Comparison of ENCODE assay signal across 10 cellular contexts in the genomic region with DNA sequence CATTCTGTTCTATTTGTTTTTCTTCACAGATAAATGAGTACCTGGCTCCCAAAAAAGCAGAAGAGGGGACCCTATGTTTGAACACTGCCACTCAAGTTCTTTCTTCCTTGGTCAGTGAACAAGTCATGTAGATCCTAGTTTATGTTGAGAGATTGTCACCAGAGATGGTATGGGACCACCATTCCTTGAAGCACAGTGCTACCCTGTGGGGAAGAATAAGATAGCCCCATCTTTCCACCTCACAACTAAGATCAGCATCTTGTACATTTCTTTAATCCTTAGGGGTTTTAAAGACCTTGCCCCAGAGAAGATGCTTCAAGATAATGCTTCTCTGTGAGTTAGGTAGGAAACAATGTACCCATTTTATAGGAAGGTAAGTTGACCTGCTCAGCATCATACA.
DNase-seq lines count a peak whose midpoint lies in the region; ATAC-seq and TF ChIP-seq lines count a peak whose summit lies in the region.
"Had no signal": no experiment of that assay in that cellular context is flagged by ENCODE, and none has a peak within 500 bp of the region (broad histone marks: within the 10 kb centered on the region; RNA-seq: fewer than 3 reads in every experiment).

No MANE protein-coding gene starts in this region.

- DNase-seq in A673 (ENCODE audit: low spot score) (peak; percentile 30), GM13976 (ENCODE audit: low spot score) (peak; percentile 42), PC-3 (peak; percentile 49), fibroblast of villous mesenchyme (ENCODE audit: low read depth) (peak; percentile 48), kidney glomerular epithelial cell (lab: John Stamatoyannopoulos, UW) (no peak), Kasumi-1 (lab: John Stamatoyannopoulos, UW) (no peak), SKM-1 treated with dmso at 0.1 percent for 144 hours (lab: John Stamatoyannopoulos, UW; ENCODE audit: unreplicated experiment) (no peak)
- DNase-seq: NCI-H510A treated with DMSO at 0.1 percent for 48 hours had no signal

- H3K9me2 ChIP-seq in PC-3 (replicated peaks; ENCODE audit: low read length), result no peaks in the 10 kb centered on the region

- in situ Hi-C loops in GM13976 (cut with MboI; ENCODE audit: low sequenced_read_pairs, unreplicated experiment), result loop anchor here (10.0 kb wide), 1 partner anchor 236 kb away; a partner anchor contains a TSS

- H3K27me3 ChIP-seq in A673 (replicated peaks; ENCODE audit: insufficient read depth, low read depth, low read length, poor library complexity) (no peaks in the 10 kb centered on the region), PC-3 (ENCODE audit: low read length) (no peaks in the 10 kb centered on the region)
- H3K27me3 ChIP-seq: BLaER1 had no signal

- H3K79me2 ChIP-seq in PC-3 (ENCODE audit: low read length), result no peaks in the 10 kb centered on the region

- H4K20me1 ChIP-seq in PC-3 (ENCODE audit: low read length), result no peaks in the 10 kb centered on the region
- H4K20me1 ChIP-seq: BLaER1 had no signal

- H3K27ac ChIP-seq in A673 (ENCODE audit: low read depth, low read length, poor library complexity, severe bottlenecking), result no peak overlapping the region
- no peak overlapping the region for H3K27ac ChIP-seq in PC-3 (ENCODE audit: low read length)
- H3K27ac ChIP-seq: BLaER1 had no signal

- no peaks in the 10 kb centered on the region for H3F3A ChIP-seq in PC-3 (ENCODE audit: low read length, unreplicated experiment)

- H3K9me3 ChIP-seq in A673 (ENCODE audit: low read depth, low read length, poor library complexity, severe bottlenecking) (no peaks in the 10 kb centered on the region), PC-3 (ENCODE audit: low read length) (no peaks in the 10 kb centered on the region)
- H3K9me3 ChIP-seq: BLaER1 had no signal

- CTCF ChIA-PET in A673 (lab: Charles Lee) (no interaction called here), PC-3 (lab: Charles Lee) (no interaction called here)

- TF ChIP-seq CTCF in A673 (conservative IDR thresholded peaks at IDR 0.05; ENCODE audit: low read depth, low read length), result peak; percentile 42
- peak; percentile 7 for TF ChIP-seq CTCF in GM13976 (IDR thresholded peaks at IDR 0.05; ENCODE audit: borderline replicate concordance, control extremely low read depth, extremely low read depth, insufficient read depth, missing control alignments)
- TF ChIP-seq CTCF in PC-3 (conservative IDR thresholded peaks at IDR 0.05; ENCODE audit: low read depth, low read length), result peak; percentile 54
- peak; percentile 36 for TF ChIP-seq CTCF in fibroblast of villous mesenchyme (IDR thresholded peaks at IDR 0.05; ENCODE audit: insufficient read depth, low read depth, low read length)

- no TSS peak for BruUV-seq in A673 (replicated peaks; lab: Mats Ljungman, UMichigan)
- no TSS peak for BruUV-seq in PC-3 (replicated peaks; lab: Mats Ljungman, UMichigan)

- no peaks in the 10 kb centered on the region for H3K36me3 ChIP-seq in A673 (ENCODE audit: insufficient read depth, low read length, poor library complexity, severe bottlenecking)
- no peaks in the 10 kb centered on the region for H3K36me3 ChIP-seq in PC-3 (ENCODE audit: low read depth, low read length)
- H3K36me3 ChIP-seq: BLaER1 had no signal

- H2AFZ ChIP-seq in PC-3 (ENCODE audit: low read length), result no peak overlapping the region

- peaks cover 60% of the 10 kb centered on the region for H3K4me1 ChIP-seq in A673 (ENCODE audit: insufficient read depth, low read length, poor library complexity, severe bottlenecking)
- no peaks in the 10 kb centered on the region for H3K4me1 ChIP-seq in PC-3 (ENCODE audit: insufficient read depth, low read length)

- H3K9ac ChIP-seq in PC-3 (ENCODE audit: low read length), result no peak overlapping the region
- H3K9ac ChIP-seq: BLaER1 had no signal

- POLR2A ChIA-PET in A673 (lab: Charles Lee; ENCODE audit: low non-redundant PET) (no interaction called here), PC-3 (lab: Charles Lee; ENCODE audit: unreplicated experiment) (no interaction called here)

- H3K4me2 ChIP-seq in PC-3 (ENCODE audit: low read length), result no peak overlapping the region
- H3K4me2 ChIP-seq: BLaER1 had no signal

- intact Hi-C loops in A673 (cut with micrococcal nuclease; ENCODE audit: unreplicated experiment), result loop anchor here (5.0 to 10.0 kb wide), 4 partner anchors 324 to 866 kb away; no protein-coding TSS in a partner anchor
- intact Hi-C loops in PC-3 (cut with micrococcal nuclease), result loop anchor here (5.0 to 10.0 kb wide), 3 partner anchors 406 to 868 kb away; no protein-coding TSS in a partner anchor

- ATAC-seq in PC-3 (peak; percentile 71), GM19035 (IDR thresholded peaks at IDR 0.05; ENCODE audit: unreplicated experiment) (no peak)

- no peak overlapping the region for H3K4me3 ChIP-seq in A673 (ENCODE audit: low read depth, low read length, poor library complexity, severe bottlenecking)
- no peak overlapping the region for H3K4me3 ChIP-seq in PC-3 (ENCODE audit: low read length)
- no peak overlapping the region for H3K4me3 ChIP-seq in fibroblast of villous mesenchyme (ENCODE audit: low read depth, low read length)
- H3K4me3 ChIP-seq: BLaER1 had no signal

Comparison
In these comparisons a context has a peak if more than half of its experiments do, and no peak if none do; other contexts are left out.
1. DNase-seq: peak in A673 (single experiment), GM13976 (single experiment), PC-3 (single experiment) and fibroblast of villous mesenchyme (single experiment); none in kidney glomerular epithelial cell (single experiment), Kasumi-1 (0 of 2) and SKM-1 treated with dmso at 0.1 percent for 144 hours (single experiment).
2. Peak in every context shown above with its lines, with median percentiles within 50 percentile points of each other: CTCF ChIP-seq.